Comparison of ENCODE assay signal across 19 cellular contexts in the genomic region with DNA sequence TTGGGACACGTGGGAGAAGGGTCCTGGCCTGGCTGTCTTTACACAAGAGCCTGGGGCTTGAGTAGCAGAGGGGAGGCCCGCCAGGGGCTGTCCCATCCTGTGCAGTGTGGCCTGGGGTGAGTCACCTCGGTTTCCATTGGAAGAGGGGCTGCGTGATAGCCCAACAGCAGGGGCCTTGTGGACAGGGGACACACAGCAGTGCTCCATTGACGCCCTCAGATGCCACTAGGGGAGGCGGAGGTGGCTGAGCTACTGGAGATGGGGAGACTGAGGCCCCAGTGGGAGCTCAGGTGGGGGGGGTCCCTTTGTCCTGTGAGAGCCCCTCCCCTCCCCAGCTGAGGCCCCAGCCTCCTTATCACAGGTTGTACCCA. TPM values are rescaled to one million over a fixed set of nuclear protein-coding genes. Genes with fewer than 3 reads are reported as not detected.
A peak's percentile ranks its signal among the peaks of the same experiment; 100 is the strongest.
DNase-seq lines count a peak whose midpoint lies in the region; FAIRE-seq and TF ChIP-seq lines count a peak whose summit lies in the region.
"Had no signal": no experiment of that assay in that cellular context is flagged by ENCODE, and none has a peak within 500 bp of the region (broad histone marks: within the 10 kb centered on the region; RNA-seq: fewer than 3 reads in every experiment).

No MANE protein-coding gene starts in this region.

- H3K4me3 ChIP-seq in Peyer's patch (no peak overlapping the region), colonic mucosa (no peak overlapping the region)
- H3K4me3 ChIP-seq: HAP-1, skin epidermis had no signal

- H3K27me3 Mint-ChIP-seq in nephron (ENCODE audit: low read depth): peaks cover 16% of the 10 kb centered on the region
- no peaks in the 10 kb centered on the region for H3K27me3 Mint-ChIP-seq in T-helper 2 cell treated with Interferon-gamma antibody and Interleukin-4, amounts not matched to agents 5 μg/mL and 100 μg/mL, for 36 hours (ENCODE audit: low read depth)
- H3K27me3 Mint-ChIP-seq: effector memory CD8-positive, alpha-beta T cell; stimulated activated naive CD8-positive, alpha-beta T cell treated with anti-CD3 and anti-CD28 coated beads, Interleukin-15, Interleukin-2, amounts not matched to agents 100 ng/mL and 50 ng/mL, for 24 hours had no signal

- H3K4me1 Mint-ChIP-seq in nephron: peaks cover 33% of the 10 kb centered on the region
- no peaks in the 10 kb centered on the region for H3K4me1 Mint-ChIP-seq in T-helper 2 cell treated with Interferon-gamma antibody and Interleukin-4, amounts not matched to agents 5 μg/mL and 100 μg/mL, for 36 hours (ENCODE audit: low read depth)
- H3K4me1 Mint-ChIP-seq: IgD-negative memory B cell had no signal

- DNase-seq in Peyer's patch (no peak), colonic mucosa (no peak), head of caudate nucleus (no peak), HTR-8/SVneo (ENCODE audit: insufficient read length, low spot score) (no peak)
- DNase-seq in T-helper 2 cell treated with Interferon-gamma antibody and Interleukin-4, amounts not matched to agents 5 μg/mL and 100 μg/mL, for 36 hours (ENCODE audit: low spot score): no peak
- DNase-seq: activated CD8-positive, alpha-beta memory T cell treated with anti-CD3 and anti-CD28 coated beads, Interleukin-2, amount 50 U/mL, for 4 hours; activated naive CD4-positive, alpha-beta T cell treated with anti-CD3 and anti-CD28 coated beads for 36 hours; effector memory CD8-positive, alpha-beta T cell; GF-D8; mammary epithelial cell; NCI-H1092; RPMI8226 had no signal

- no peak for FAIRE-seq in HTR-8/SVneo (lab: Jason Lieb, UNC)
- FAIRE-seq: bronchial epithelial cell had no signal

- peak overlapping the region; percentile 40 to 69 (median 59) for H3K27ac Mint-ChIP-seq in nephron
- no peak overlapping the region for H3K27ac Mint-ChIP-seq in T-helper 2 cell treated with Interferon-gamma antibody and Interleukin-4, amounts not matched to agents 5 μg/mL and 100 μg/mL, for 36 hours
- H3K27ac Mint-ChIP-seq: activated naive CD4-positive, alpha-beta T cell treated with anti-CD3 and anti-CD28 coated beads for 36 hours; IgD-negative memory B cell; stimulated activated naive CD8-positive, alpha-beta T cell treated with anti-CD3 and anti-CD28 coated beads, Interleukin-15, Interleukin-2, amounts not matched to agents 100 ng/mL and 50 ng/mL, for 24 hours had no signal

- intact Hi-C loops in colonic mucosa (cut with DNase I): no loop called here
- intact Hi-C loops in head of caudate nucleus (cut with DNase I): no loop called here

- H3K4me3 Mint-ChIP-seq in nephron: no peak overlapping the region
- H3K4me3 Mint-ChIP-seq in T-helper 2 cell treated with Interferon-gamma antibody and Interleukin-4, amounts not matched to agents 5 μg/mL and 100 μg/mL, for 36 hours: no peak overlapping the region
- H3K4me3 Mint-ChIP-seq: activated naive CD4-positive, alpha-beta T cell treated with anti-CD3 and anti-CD28 coated beads for 36 hours; effector memory CD8-positive, alpha-beta T cell; IgD-negative memory B cell; stimulated activated naive CD8-positive, alpha-beta T cell treated with anti-CD3 and anti-CD28 coated beads, Interleukin-15, Interleukin-2, amounts not matched to agents 100 ng/mL and 50 ng/mL, for 24 hours had no signal

- H3K9me3 ChIP-seq in Peyer's patch (no peaks in the 10 kb centered on the region), colonic mucosa (no peaks in the 10 kb centered on the region)
- H3K9me3 ChIP-seq: HAP-1 had no signal

- H3K4me1 ChIP-seq in Peyer's patch (peaks cover 0 to 13% (median 0%) of the 10 kb centered on the region in 4 donors), colonic mucosa (no peaks in the 10 kb centered on the region)
- H3K4me1 ChIP-seq: HAP-1 had no signal

- TF ChIP-seq CTCF in Peyer's patch (IDR thresholded peaks at IDR 0.05): no peak
- no peak for TF ChIP-seq CTCF in colonic mucosa (IDR thresholded peaks at IDR 0.05)
- TF ChIP-seq CTCF in nephron (IDR thresholded peaks at IDR 0.05; ENCODE audit: unreplicated experiment in 3 of 3): no peak

- no peak overlapping the region for H3K9ac ChIP-seq in colonic mucosa (ENCODE audit: low read depth in 2 of 2, low read length in 2 of 2)

- H3K27ac ChIP-seq in Peyer's patch: peak overlapping the region; percentile 55 to 86 (median 72)
- H3K27ac ChIP-seq in colonic mucosa: peak overlapping the region; percentile 73
- peak overlapping the region; percentile 93 for H3K27ac ChIP-seq in temporal lobe (ENCODE audit: low read depth, low read length)

- no peaks in the 10 kb centered on the region for H3K36me3 ChIP-seq in Peyer's patch
- H3K36me3 ChIP-seq in colonic mucosa: no peaks in the 10 kb centered on the region
- H3K36me3 ChIP-seq: HAP-1 had no signal

- no peaks in the 10 kb centered on the region for H3K36me3 Mint-ChIP-seq in nephron (ENCODE audit: low read depth)
- no peaks in the 10 kb centered on the region for H3K36me3 Mint-ChIP-seq in T-helper 2 cell treated with Interferon-gamma antibody and Interleukin-4, amounts not matched to agents 5 μg/mL and 100 μg/mL, for 36 hours (ENCODE audit: low read depth)

- H3K9me3 Mint-ChIP-seq in nephron: peaks cover 3% of the 10 kb centered on the region
- peaks cover 5% of the 10 kb centered on the region for H3K9me3 Mint-ChIP-seq in T-helper 2 cell treated with Interferon-gamma antibody and Interleukin-4, amounts not matched to agents 5 μg/mL and 100 μg/mL, for 36 hours
- H3K9me3 Mint-ChIP-seq: stimulated activated naive CD8-positive, alpha-beta T cell treated with anti-CD3 and anti-CD28 coated beads, Interleukin-15, Interleukin-2, amounts not matched to agents 100 ng/mL and 50 ng/mL, for 24 hours had no signal

- TF ChIP-seq POLR2A in Peyer's patch (IDR thresholded peaks at IDR 0.05): no peak

- H3K27me3 ChIP-seq in Peyer's patch: no peaks in the 10 kb centered on the region
- H3K27me3 ChIP-seq in colonic mucosa: no peaks in the 10 kb centered on the region

RNA-seq across cellular contexts. Expression of a gene that starts 50.0 kb away (rescaled TPM):
- not detected for total RNA-seq in Peyer's patch
- total RNA-seq in colonic mucosa: 100 to 1,000 TPM in 1 of 2 donors, 10 to 100 TPM in 1; 23.0 to 104 TPM
- total RNA-seq in temporal lobe: under 0.01 TPM
- total RNA-seq: bronchial epithelial cell had no signal

Comparison
In these comparisons a context has a peak if more than half of its experiments do, and no peak if none do; other contexts are left out.
1. RNA of a gene that starts 50.0 kb away (total RNA-seq): 23.0 to 104 TPM in colonic mucosa; not detected in Peyer's patch and under 0.01 TPM in temporal lobe (single experiment); every median in the first group is over 10 times any median in the second.
2. Peak in every context shown above with its lines, with median percentiles within 50 percentile points of each other: H3K27ac ChIP-seq.